ENCODE assay signal across 8 cellular contexts in the genomic region with DNA sequence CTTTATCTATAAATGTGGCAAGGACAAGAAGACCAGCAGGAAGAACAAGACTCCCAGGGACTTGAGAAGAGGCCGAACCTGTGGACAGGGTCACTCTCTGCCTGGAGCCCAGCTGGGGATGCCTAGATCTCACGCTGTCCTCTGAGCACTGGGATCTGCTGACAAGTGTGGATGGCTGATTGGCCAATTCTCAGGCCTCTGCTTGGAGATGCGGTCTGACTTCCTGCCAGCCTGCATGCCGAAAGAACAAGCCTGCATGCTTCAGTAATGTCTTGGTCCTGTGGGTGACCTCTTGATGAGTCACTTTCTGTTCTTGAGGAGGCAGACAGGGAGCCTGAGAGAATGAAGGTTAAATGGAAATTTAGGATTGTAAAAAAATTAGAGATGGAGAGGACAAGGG.
DNase-seq lines count a peak whose midpoint lies in the region; ATAC-seq and TF ChIP-seq lines count a peak whose summit lies in the region.

No MANE protein-coding gene starts in this region.

- peaks cover 10% of the 10 kb centered on the region for H3K4me1 Mint-ChIP-seq in chondrocyte (ENCODE audit: low read depth)

- in situ Hi-C loops in GM13976 (cut with MboI; ENCODE audit: low sequenced_read_pairs, unreplicated experiment), result no loop called here

- H3K9me3 Mint-ChIP-seq in chondrocyte (ENCODE audit: low read depth), result peaks cover 5% of the 10 kb centered on the region

- peak; percentile 86 for DNase-seq in HS-5 (ENCODE audit: low read depth)
- no peak for DNase-seq in chondrocyte (ENCODE audit: low spot score)
- no peak for DNase-seq in sciatic nerve (ENCODE audit: low spot score)
- no peak for DNase-seq in omental fat pad (ENCODE audit: low spot score)
- DNase-seq in activated CD8-positive, alpha-beta memory T cell treated with anti-CD3 and anti-CD28 coated beads, Interleukin-2, amount 50 U/mL, for 4 hours, result no peak
- no peak for DNase-seq in NCI-H2171 (lab: John Stamatoyannopoulos, UW)
- DNase-seq in GM13976 (ENCODE audit: low spot score), result no peak

- intact Hi-C loops in sciatic nerve (cut with DNase I), result no loop called here

- no peaks in the 10 kb centered on the region for H3K27me3 Mint-ChIP-seq in chondrocyte (ENCODE audit: low read depth)

- no peak overlapping the region for H3K4me3 Mint-ChIP-seq in chondrocyte (ENCODE audit: unreplicated experiment)

- ATAC-seq in GM19043 (IDR thresholded peaks at IDR 0.05; ENCODE audit: low read depth, unreplicated experiment), result peak; percentile 89
- peak; percentile 69 for ATAC-seq in sciatic nerve
- no peak for ATAC-seq in omental fat pad (ENCODE audit: low FRiP score)

- TF ChIP-seq CTCF in chondrocyte (IDR thresholded peaks at IDR 0.05) (no peak), omental fat pad (IDR thresholded peaks at IDR 0.05) (no peak), GM13976 (IDR thresholded peaks at IDR 0.05; ENCODE audit: borderline replicate concordance, control extremely low read depth, extremely low read depth, insufficient read depth, missing control alignments) (no peak)

- no peaks in the 10 kb centered on the region for H3K36me3 Mint-ChIP-seq in chondrocyte (ENCODE audit: low read depth)

- H3K27ac Mint-ChIP-seq in chondrocyte (ENCODE audit: unreplicated experiment), result peak overlapping the region; percentile 74
